ENCODE assay signal across 15 cellular contexts in genomic region chr2:146246017-146246733, GRCh38.
DNase-seq lines count a peak whose midpoint lies in the region; ATAC-seq and TF ChIP-seq lines count a peak whose summit lies in the region.
"Had no signal": no experiment of that assay in that cellular context is flagged by ENCODE, and none has a peak within 500 bp of the region (broad histone marks: within the 10 kb centered on the region; RNA-seq: fewer than 3 reads in every experiment).

No MANE protein-coding gene starts in this region.

- DNase-seq in GM04503 (ENCODE audit: low read depth) (peak; percentile 37), amniotic epithelial cell (ENCODE audit: low read depth) (peak; percentile 80), glomerular visceral epithelial cell (ENCODE audit: extremely low spot score) (peak; percentile 30), T-helper 2 cell (no peak), dorsolateral prefrontal cortex (no peak), ureter (ENCODE audit: low spot score) (no peak)
- DNase-seq: effector memory CD8-positive, alpha-beta T cell; GDM1; GOT3; NCI-H2081; stimulated activated naive CD4-positive, alpha-beta T cell treated with Interleukin-2 at 50 U/mL for 16 hours had no signal

- H3K27ac ChIP-seq in dorsolateral prefrontal cortex = no peak overlapping the region
- H3K27ac ChIP-seq: BLaER1, KMS-11 had no signal

- H3K27me3 ChIP-seq in dorsolateral prefrontal cortex = peaks cover 0 to 4% (median 0%) of the 10 kb centered on the region in 45 donors
- H3K27me3 ChIP-seq: BLaER1 had no signal

- TF ChIP-seq CTCF in dorsolateral prefrontal cortex (IDR thresholded peaks at IDR 0.05 in 54 of 56, conservative IDR thresholded peaks at IDR 0.05 in 2 of 56; ENCODE audit: low read depth in 1 of 56, partially characterized antibody in 56 of 56) = no peak

- intact Hi-C loops in dorsolateral prefrontal cortex (cut with DNase I) = no loop called here

- no peak overlapping the region for H3K4me3 ChIP-seq in dorsolateral prefrontal cortex
- H3K4me3 ChIP-seq: BLaER1 had no signal

- ATAC-seq in HG02938 (IDR thresholded peaks at IDR 0.05; ENCODE audit: unreplicated experiment) (peak; percentile 66), GM21360 (IDR thresholded peaks at IDR 0.05; ENCODE audit: unreplicated experiment) (no peak)
- ATAC-seq: effector memory CD8-positive, alpha-beta T cell had no signal

Comparison
In these comparisons a context has a peak if more than half of its experiments do, and no peak if none do; other contexts are left out.
1. DNase-seq: peak in GM04503 (single experiment), amniotic epithelial cell (single experiment) and glomerular visceral epithelial cell (single experiment); none in T-helper 2 cell (0 of 5), dorsolateral prefrontal cortex (0 of 10) and ureter (single experiment).